1 cellular context compared by ENCODE assay signal in genomic region chr7:30751696-30752273, GRCh38.
TF ChIP-seq lines count a peak whose summit lies in the region.

Gene INMT (plus strand): TSS chr7:30752135. CDS start chr7:30752151, 16 bp downstream.

TF ChIP-seq in HepG2, 621 proteins besides CTCF, POLR2A, EP300 and RAD21 (continued from another document):
- no peak for TF ChIP-seq JDP2 (CRISPR knock-in tag; IDR thresholded peaks at IDR 0.05; ENCODE audit: borderline replicate concordance)
- no peak for TF ChIP-seq ZNF567 (CRISPR knock-in tag; IDR thresholded peaks at IDR 0.05; ENCODE audit: borderline replicate concordance)
- TF ChIP-seq ZBTB33 (CRISPR knock-in tag; IDR thresholded peaks at IDR 0.05): no peak
- TF ChIP-seq ZNF781 (CRISPR knock-in tag; IDR thresholded peaks at IDR 0.05; ENCODE audit: borderline replicate concordance, not compliant biosample characterization): no peak
- TF ChIP-seq ZNF839 (CRISPR knock-in tag; IDR thresholded peaks at IDR 0.05; ENCODE audit: borderline replicate concordance): no peak
- no peak for TF ChIP-seq ZNF20 (CRISPR knock-in tag; IDR thresholded peaks at IDR 0.05)
- no peak for TF ChIP-seq MAZ (IDR thresholded peaks at IDR 0.05; ENCODE audit: borderline replicate concordance, low read depth, low read length)
- no peak for TF ChIP-seq MAZ (CRISPR knock-in tag; IDR thresholded peaks at IDR 0.05; ENCODE audit: low read depth)
- TF ChIP-seq SMAD1 (CRISPR knock-in tag; IDR thresholded peaks at IDR 0.05; ENCODE audit: borderline replicate concordance, low read depth): no peak
- TF ChIP-seq HDAC2 (CRISPR knock-in tag; IDR thresholded peaks at IDR 0.05): no peak
- TF ChIP-seq HBP1 (CRISPR knock-in tag; IDR thresholded peaks at IDR 0.05; ENCODE audit: low read depth): no peak
- TF ChIP-seq ZNF605 (CRISPR knock-in tag; IDR thresholded peaks at IDR 0.05): no peak
- TF ChIP-seq NONO (IDR thresholded peaks at IDR 0.05): no peak
- no peak for TF ChIP-seq NONO (CRISPR knock-in tag; conservative IDR thresholded peaks at IDR 0.05)
- TF ChIP-seq MXD4 (CRISPR knock-in tag; IDR thresholded peaks at IDR 0.05): no peak
